In genomic region chr18:56291229-56291796, GRCh38 we compare ENCODE assay signal across 27 cellular contexts.
"Had no signal": no experiment of that assay in that cellular context is flagged by ENCODE, and none has a peak within 500 bp of the region (broad histone marks: within the 10 kb centered on the region; RNA-seq: fewer than 3 reads in every experiment).

No MANE protein-coding gene starts in this region.

- ATAC-seq: effector memory CD8-positive, alpha-beta T cell; foreskin keratinocyte; left cardiac atrium; lower lobe of right lung; psoas muscle; stimulated activated memory B cell treated with anti-CD40 and anti-IgM and Interleukin-4, amounts not matched to agents 10 μg/mL and 1 μg/mL and 100 μg/mL, for 72 hours; upper lobe of right lung had no signal

- H3K9me3 Mint-ChIP-seq: nephron; stimulated activated memory B cell treated with anti-CD40 and anti-IgM and Interleukin-4, amounts not matched to agents 10 μg/mL and 1 μg/mL and 100 μg/mL, for 72 hours had no signal

- H3K36me3 Mint-ChIP-seq: memory B cell; naive B cell; stimulated activated memory B cell treated with anti-CD40 and anti-IgM and Interleukin-4, amounts not matched to agents 10 μg/mL and 1 μg/mL and 100 μg/mL, for 72 hours had no signal

- H3K36me3 ChIP-seq: left ventricle myocardium inferior, lower lobe of right lung, right lobe of liver, spleen, tibial artery, upper lobe of right lung had no signal

- DNase-seq: cerebellar nuclear complex; effector memory CD8-positive, alpha-beta T cell; erythroblast; foreskin keratinocyte; head of caudate nucleus; kidney; left cardiac atrium; left ventricle myocardium inferior; lower lobe of right lung; midbrain; naive B cell; psoas muscle; retina; right lobe of liver; spleen; stimulated activated CD4-positive, alpha-beta T cell treated with anti-CD3 and anti-CD28 coated beads, Interleukin-15, amount 100 ng/mL, for 24 hours; stimulated activated CD4-positive, alpha-beta T cell treated with anti-CD3 and anti-CD28 coated beads, Interleukin-1b, Interleukin-23, amount 100 ng/mL, for 48 hours; stimulated activated CD4-positive, alpha-beta T cell treated with anti-CD3 and anti-CD28 coated beads, Interleukin-4, amount 100 ng/mL, for 24 hours; tibial artery; upper lobe of right lung had no signal

- H3K9ac ChIP-seq: parathyroid adenoma had no signal

- H3K27me3 Mint-ChIP-seq: effector memory CD8-positive, alpha-beta T cell; stimulated activated memory B cell treated with anti-CD40 and anti-IgM and Interleukin-4, amounts not matched to agents 10 μg/mL and 1 μg/mL and 100 μg/mL, for 72 hours; stimulated activated naive CD8-positive, alpha-beta T cell treated with anti-CD3 and anti-CD28 coated beads, Interleukin-15, Interleukin-2, amounts not matched to agents 100 ng/mL and 50 ng/mL, for 24 hours had no signal

- H3K27me3 ChIP-seq: hepatocyte, right lobe of liver, spleen, tibial artery, upper lobe of right lung had no signal

- H3K27ac ChIP-seq: coronary artery, foreskin keratinocyte, hepatocyte, left ventricle myocardium inferior, lower lobe of right lung, parathyroid adenoma, psoas muscle, right lobe of liver, spleen, tibial artery, upper lobe of right lung had no signal

- H3K9me3 ChIP-seq: left ventricle myocardium inferior, lower lobe of right lung, psoas muscle, right lobe of liver, spleen, tibial artery, upper lobe of right lung had no signal

- H3K4me2 ChIP-seq: hepatocyte had no signal

- H3K27ac Mint-ChIP-seq: effector memory CD8-positive, alpha-beta T cell; memory B cell; naive B cell; stimulated activated memory B cell treated with anti-CD40 and anti-IgM and Interleukin-4, amounts not matched to agents 10 μg/mL and 1 μg/mL and 100 μg/mL, for 72 hours; stimulated activated naive CD8-positive, alpha-beta T cell treated with anti-CD3 and anti-CD28 coated beads, Interleukin-15, Interleukin-2, amounts not matched to agents 100 ng/mL and 50 ng/mL, for 24 hours had no signal

- H3K4me3 ChIP-seq: coronary artery, hepatocyte, left ventricle myocardium inferior, lower lobe of right lung, psoas muscle, right lobe of liver, spleen, tibial artery, upper lobe of right lung had no signal

- FAIRE-seq: kidney had no signal

- H3K79me2 ChIP-seq: hepatocyte, parathyroid adenoma had no signal

- H2AFZ ChIP-seq: hepatocyte, parathyroid adenoma had no signal

- H3K4me1 ChIP-seq: foreskin keratinocyte, lower lobe of right lung, parathyroid adenoma, psoas muscle, right lobe of liver, tibial artery, upper lobe of right lung had no signal

- H3K4me3 Mint-ChIP-seq: effector memory CD8-positive, alpha-beta T cell; memory B cell; naive B cell; nephron; stimulated activated memory B cell treated with anti-CD40 and anti-IgM and Interleukin-4, amounts not matched to agents 10 μg/mL and 1 μg/mL and 100 μg/mL, for 72 hours; stimulated activated naive CD8-positive, alpha-beta T cell treated with anti-CD3 and anti-CD28 coated beads, Interleukin-15, Interleukin-2, amounts not matched to agents 100 ng/mL and 50 ng/mL, for 24 hours had no signal
